In genomic region chrX:130110379-130111219, GRCh38 we compare ENCODE assay signal across 8 cellular contexts. TPM values are rescaled to one million over a fixed set of nuclear protein-coding genes. Genes with fewer than 3 reads are reported as not detected.
DNase-seq lines count a peak whose midpoint lies in the region; ATAC-seq and TF ChIP-seq lines count a peak whose summit lies in the region.

Gene ELF4, minus strand, starts transcription at chrX:130110497. Its CDS starts 29,167 bp downstream, at chrX:130081330.

- intact Hi-C loops in adrenal gland (cut with DNase I), result no loop called here

- TF ChIP-seq CTCF in AG10803 (conservative IDR thresholded peaks at IDR 0.05; ENCODE audit: low read length) (no peak), adrenal gland (IDR thresholded peaks at IDR 0.05) (no peak)

- H3K4me3 ChIP-seq in AG10803 (ENCODE audit: low read length), result peak within 1 kb of the TSS; percentile 71
- H3K4me3 ChIP-seq in adrenal gland, result peak within 1 kb of the TSS; percentile 11 to 75 (median 44)
- peak within 1 kb of the TSS; percentile 40; the same call in 1 of the 2 replicates for H3K4me3 ChIP-seq in iPS DF 6.9 (ENCODE audit: low read length)
- H3K4me3 ChIP-seq in skin epidermis, result peak within 1 kb of the TSS; percentile 52 to 86 (median 61)

- H3K27me3 ChIP-seq in adrenal gland (no peaks in the 10 kb centered on the region), iPS DF 6.9 (ENCODE audit: control insufficient read depth, insufficient read depth, low read length) (peaks cover 17% of the 10 kb centered on the region)

- DNase-seq in AG10803 (ENCODE audit: low read depth) (peak; percentile 57), HUDEP-2 (lab: John Stamatoyannopoulos, UW; ENCODE audit: unreplicated experiment in 76 of 76) (peak in 49 of 76 experiments; percentile 1 to 45 (median 15)), SKM-1 (lab: John Stamatoyannopoulos, UW; ENCODE audit: unreplicated experiment) (peak; percentile 36), adrenal gland (peak in 3 of 7 donors; percentile 21 to 42 (median 32)), iPS DF 6.9 (ENCODE audit: low read depth, low spot score) (no peak), SHP77 treated with DMSO at 0.1 percent for 48 hours (lab: John Stamatoyannopoulos, UW) (no peak)

- H3K27ac ChIP-seq in adrenal gland (peak within 1 kb of the TSS in 3 of 5 donors; percentile 70 to 86 (median 71)), iPS DF 6.9 (ENCODE audit: low read length) (no peak within 1 kb of the TSS), skin epidermis (peak within 1 kb of the TSS; percentile 62 to 97 (median 94))

- H3K36me3 ChIP-seq in adrenal gland (replicated peaks in 1 of 2) (no peaks in the 10 kb centered on the region), iPS DF 6.9 (ENCODE audit: control insufficient read depth, insufficient read depth, low read length) (no peaks in the 10 kb centered on the region)

- H3K9me3 ChIP-seq in adrenal gland (replicated peaks in 1 of 3) (no peaks in the 10 kb centered on the region), iPS DF 6.9 (ENCODE audit: control insufficient read depth, insufficient read depth, low read length) (no peaks in the 10 kb centered on the region)

- H3K4me1 ChIP-seq in adrenal gland (replicated peaks in 1 of 2) (no peaks in the 10 kb centered on the region), iPS DF 6.9 (ENCODE audit: control insufficient read depth, insufficient read depth, low read length) (peaks cover 2% of the 10 kb centered on the region; the same call in 1 of the 2 replicates)

- WGBS in adrenal gland, 4 donors, result 2 to 66% (median 30%) methylated on average over 35 to 90 of the region's 123 CpGs; no CpG with 5 or more reads in 1 of the 4 donors
- no CpG with 5 or more reads among the region's 123 CpGs for WGBS in iPS DF 6.9 (ENCODE audit: insufficient coverage, insufficient read length)

- ATAC-seq in GM18868 (IDR thresholded peaks at IDR 0.05; ENCODE audit: unreplicated experiment), result peak; percentile 45

- TF ChIP-seq POLR2A in adrenal gland (IDR thresholded peaks at IDR 0.05), result no peak

RNA-seq across cellular contexts. Expression of gene ELF4, which starts in this region (rescaled TPM):
- total RNA-seq in adrenal gland, result 1 to 10 TPM; 2.7 to 8.8 (median 7.5) TPM
- polyA plus RNA-seq in adrenal gland, result 1 to 10 TPM; 3.1 to 4.5 (median 3.5) TPM

Comparison
In these comparisons a context has a peak if more than half of its experiments do, and no peak if none do; other contexts are left out.
1. DNase-seq: peak in AG10803 (single experiment), HUDEP-2 (49 of 76) and SKM-1 (single experiment); none in iPS DF 6.9 (single experiment) and SHP77 treated with DMSO at 0.1 percent for 48 hours (single experiment).
2. Peak in every context shown above with its lines, with median percentiles within 50 percentile points of each other: H3K4me3 ChIP-seq.